Comparison of ENCODE assay signal across 2 cellular contexts in the genomic region with DNA sequence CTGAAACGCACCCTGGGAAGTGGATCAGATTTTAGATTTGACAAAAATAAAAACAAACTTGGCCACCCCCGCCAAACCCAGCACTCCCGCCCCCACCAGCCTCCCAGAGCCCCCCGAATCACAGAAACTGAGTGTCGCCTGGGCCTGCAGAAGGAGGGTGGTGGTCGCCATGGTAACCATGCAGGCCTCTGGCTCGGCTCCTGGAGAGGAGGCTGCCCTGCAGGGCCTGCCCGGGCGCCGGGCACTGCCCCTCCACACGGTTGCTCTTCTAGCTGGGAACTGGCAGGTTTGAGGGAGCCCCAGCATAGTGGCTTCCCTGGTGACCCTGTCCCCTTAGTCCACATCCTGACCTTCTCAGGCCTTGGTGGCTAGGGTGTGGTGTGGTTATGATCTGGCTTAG.
TF ChIP-seq lines count a peak whose summit lies in the region.

No MANE protein-coding gene starts in this region.

TF ChIP-seq in GM23338, 12 proteins besides CTCF, POLR2A, EP300 and RAD21 (continues in another document):
- TF ChIP-seq ZNF331 (CRISPR knock-in tag; IDR thresholded peaks at IDR 0.05; ENCODE audit: low read depth), result no peak
- TF ChIP-seq EZH2 (IDR thresholded peaks at IDR 0.05; ENCODE audit: low read depth, unreplicated experiment), result no peak
- TF ChIP-seq, protein P1, sequence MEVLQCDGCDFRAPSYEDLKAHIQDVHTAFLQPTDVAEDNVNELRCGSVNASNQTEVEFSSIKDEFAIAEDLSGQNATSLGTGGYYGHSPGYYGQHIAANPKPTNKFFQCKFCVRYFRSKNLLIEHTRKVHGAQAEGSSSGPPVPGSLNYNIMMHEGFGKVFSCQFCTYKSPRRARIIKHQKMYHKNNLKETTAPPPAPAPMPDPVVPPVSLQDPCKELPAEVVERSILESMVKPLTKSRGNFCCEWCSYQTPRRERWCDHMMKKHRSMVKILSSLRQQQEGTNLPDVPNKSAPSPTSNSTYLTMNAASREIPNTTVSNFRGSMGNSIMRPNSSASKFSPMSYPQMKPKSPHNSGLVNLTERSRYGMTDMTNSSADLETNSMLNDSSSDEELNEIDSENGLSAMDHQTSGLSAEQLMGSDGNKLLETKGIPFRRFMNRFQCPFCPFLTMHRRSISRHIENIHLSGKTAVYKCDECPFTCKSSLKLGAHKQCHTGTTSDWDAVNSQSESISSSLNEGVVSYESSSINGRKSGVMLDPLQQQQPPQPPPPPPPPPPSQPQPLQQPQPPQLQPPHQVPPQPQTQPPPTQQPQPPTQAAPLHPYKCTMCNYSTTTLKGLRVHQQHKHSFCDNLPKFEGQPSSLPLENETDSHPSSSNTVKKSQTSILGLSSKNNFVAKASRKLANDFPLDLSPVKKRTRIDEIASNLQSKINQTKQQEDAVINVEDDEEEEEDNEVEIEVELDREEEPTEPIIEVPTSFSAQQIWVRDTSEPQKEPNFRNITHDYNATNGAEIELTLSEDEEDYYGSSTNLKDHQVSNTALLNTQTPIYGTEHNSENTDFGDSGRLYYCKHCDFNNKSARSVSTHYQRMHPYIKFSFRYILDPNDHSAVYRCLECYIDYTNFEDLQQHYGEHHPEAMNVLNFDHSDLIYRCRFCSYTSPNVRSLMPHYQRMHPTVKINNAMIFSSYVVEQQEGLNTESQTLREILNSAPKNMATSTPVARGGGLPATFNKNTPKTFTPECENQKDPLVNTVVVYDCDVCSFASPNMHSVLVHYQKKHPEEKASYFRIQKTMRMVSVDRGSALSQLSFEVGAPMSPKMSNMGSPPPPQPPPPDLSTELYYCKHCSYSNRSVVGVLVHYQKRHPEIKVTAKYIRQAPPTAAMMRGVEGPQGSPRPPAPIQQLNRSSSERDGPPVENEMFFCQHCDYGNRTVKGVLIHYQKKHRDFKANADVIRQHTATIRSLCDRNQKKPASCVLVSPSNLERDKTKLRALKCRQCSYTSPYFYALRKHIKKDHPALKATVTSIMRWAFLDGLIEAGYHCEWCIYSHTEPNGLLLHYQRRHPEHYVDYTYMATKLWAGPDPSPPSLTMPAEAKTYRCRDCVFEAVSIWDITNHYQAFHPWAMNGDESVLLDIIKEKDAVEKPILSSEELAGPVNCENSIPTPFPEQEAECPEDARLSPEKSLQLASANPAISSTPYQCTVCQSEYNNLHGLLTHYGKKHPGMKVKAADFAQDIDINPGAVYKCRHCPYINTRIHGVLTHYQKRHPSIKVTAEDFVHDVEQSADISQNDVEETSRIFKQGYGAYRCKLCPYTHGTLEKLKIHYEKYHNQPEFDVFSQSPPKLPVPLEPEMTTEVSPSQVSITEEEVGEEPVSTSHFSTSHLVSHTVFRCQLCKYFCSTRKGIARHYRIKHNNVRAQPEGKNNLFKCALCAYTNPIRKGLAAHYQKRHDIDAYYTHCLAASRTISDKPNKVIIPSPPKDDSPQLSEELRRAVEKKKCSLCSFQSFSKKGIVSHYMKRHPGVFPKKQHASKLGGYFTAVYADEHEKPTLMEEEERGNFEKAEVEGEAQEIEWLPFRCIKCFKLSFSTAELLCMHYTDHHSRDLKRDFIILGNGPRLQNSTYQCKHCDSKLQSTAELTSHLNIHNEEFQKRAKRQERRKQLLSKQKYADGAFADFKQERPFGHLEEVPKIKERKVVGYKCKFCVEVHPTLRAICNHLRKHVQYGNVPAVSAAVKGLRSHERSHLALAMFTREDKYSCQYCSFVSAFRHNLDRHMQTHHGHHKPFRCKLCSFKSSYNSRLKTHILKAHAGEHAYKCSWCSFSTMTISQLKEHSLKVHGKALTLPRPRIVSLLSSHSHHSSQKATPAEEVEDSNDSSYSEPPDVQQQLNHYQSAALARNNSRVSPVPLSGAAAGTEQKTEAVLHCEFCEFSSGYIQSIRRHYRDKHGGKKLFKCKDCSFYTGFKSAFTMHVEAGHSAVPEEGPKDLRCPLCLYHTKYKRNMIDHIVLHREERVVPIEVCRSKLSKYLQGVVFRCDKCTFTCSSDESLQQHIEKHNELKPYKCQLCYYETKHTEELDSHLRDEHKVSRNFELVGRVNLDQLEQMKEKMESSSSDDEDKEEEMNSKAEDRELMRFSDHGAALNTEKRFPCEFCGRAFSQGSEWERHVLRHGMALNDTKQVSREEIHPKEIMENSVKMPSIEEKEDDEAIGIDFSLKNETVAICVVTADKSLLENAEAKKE (CRISPR knock-in tag; IDR thresholded peaks at IDR 0.05), result no peak
- TF ChIP-seq, protein P2, sequence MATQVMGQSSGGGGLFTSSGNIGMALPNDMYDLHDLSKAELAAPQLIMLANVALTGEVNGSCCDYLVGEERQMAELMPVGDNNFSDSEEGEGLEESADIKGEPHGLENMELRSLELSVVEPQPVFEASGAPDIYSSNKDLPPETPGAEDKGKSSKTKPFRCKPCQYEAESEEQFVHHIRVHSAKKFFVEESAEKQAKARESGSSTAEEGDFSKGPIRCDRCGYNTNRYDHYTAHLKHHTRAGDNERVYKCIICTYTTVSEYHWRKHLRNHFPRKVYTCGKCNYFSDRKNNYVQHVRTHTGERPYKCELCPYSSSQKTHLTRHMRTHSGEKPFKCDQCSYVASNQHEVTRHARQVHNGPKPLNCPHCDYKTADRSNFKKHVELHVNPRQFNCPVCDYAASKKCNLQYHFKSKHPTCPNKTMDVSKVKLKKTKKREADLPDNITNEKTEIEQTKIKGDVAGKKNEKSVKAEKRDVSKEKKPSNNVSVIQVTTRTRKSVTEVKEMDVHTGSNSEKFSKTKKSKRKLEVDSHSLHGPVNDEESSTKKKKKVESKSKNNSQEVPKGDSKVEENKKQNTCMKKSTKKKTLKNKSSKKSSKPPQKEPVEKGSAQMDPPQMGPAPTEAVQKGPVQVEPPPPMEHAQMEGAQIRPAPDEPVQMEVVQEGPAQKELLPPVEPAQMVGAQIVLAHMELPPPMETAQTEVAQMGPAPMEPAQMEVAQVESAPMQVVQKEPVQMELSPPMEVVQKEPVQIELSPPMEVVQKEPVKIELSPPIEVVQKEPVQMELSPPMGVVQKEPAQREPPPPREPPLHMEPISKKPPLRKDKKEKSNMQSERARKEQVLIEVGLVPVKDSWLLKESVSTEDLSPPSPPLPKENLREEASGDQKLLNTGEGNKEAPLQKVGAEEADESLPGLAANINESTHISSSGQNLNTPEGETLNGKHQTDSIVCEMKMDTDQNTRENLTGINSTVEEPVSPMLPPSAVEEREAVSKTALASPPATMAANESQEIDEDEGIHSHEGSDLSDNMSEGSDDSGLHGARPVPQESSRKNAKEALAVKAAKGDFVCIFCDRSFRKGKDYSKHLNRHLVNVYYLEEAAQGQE (IDR thresholded peaks at IDR 0.05; ENCODE audit: unreplicated experiment), result no peak
- no peak for TF ChIP-seq CREB1 (CRISPR knock-in tag; IDR thresholded peaks at IDR 0.05; ENCODE audit: low read depth)
- no peak for TF ChIP-seq EZH2phosphoT487 (IDR thresholded peaks at IDR 0.05; ENCODE audit: unreplicated experiment)
- no peak for TF ChIP-seq POLR2AphosphoS5 (IDR thresholded peaks at IDR 0.05; ENCODE audit: low read depth)
- no peak for TF ChIP-seq ZNF114 (CRISPR knock-in tag; IDR thresholded peaks at IDR 0.05)
- TF ChIP-seq, protein P3, sequence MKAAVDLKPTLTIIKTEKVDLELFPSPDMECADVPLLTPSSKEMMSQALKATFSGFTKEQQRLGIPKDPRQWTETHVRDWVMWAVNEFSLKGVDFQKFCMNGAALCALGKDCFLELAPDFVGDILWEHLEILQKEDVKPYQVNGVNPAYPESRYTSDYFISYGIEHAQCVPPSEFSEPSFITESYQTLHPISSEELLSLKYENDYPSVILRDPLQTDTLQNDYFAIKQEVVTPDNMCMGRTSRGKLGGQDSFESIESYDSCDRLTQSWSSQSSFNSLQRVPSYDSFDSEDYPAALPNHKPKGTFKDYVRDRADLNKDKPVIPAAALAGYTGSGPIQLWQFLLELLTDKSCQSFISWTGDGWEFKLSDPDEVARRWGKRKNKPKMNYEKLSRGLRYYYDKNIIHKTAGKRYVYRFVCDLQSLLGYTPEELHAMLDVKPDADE (IDR thresholded peaks at IDR 0.05), result no peak
- no peak for TF ChIP-seq JUNB (IDR thresholded peaks at IDR 0.05; ENCODE audit: unreplicated experiment)

TF ChIP-seq in IMR-90, 13 proteins besides CTCF, POLR2A, EP300 and RAD21:
- TF ChIP-seq NFE2L2 (IDR thresholded peaks at IDR 0.05; ENCODE audit: low read depth, low read length) (no peak), RCOR1 (IDR thresholded peaks at IDR 0.05; ENCODE audit: insufficient replicate concordance, low read length) (no peak), FOS (IDR thresholded peaks at IDR 0.05; ENCODE audit: low read depth, low read length) (no peak), MAFK (IDR thresholded peaks at IDR 0.05; ENCODE audit: low read depth, low read length) (no peak), MAZ (IDR thresholded peaks at IDR 0.05; ENCODE audit: borderline replicate concordance, low read depth, low read length) (no peak), BHLHE40 (IDR thresholded peaks at IDR 0.05; ENCODE audit: low read depth, low read length) (no peak), MXI1 (IDR thresholded peaks at IDR 0.05; ENCODE audit: borderline replicate concordance, low read depth, low read length) (no peak), SMC3 (IDR thresholded peaks at IDR 0.05; ENCODE audit: low read depth, low read length) (no peak), RFX5 (IDR thresholded peaks at IDR 0.05; ENCODE audit: low read depth, low read length) (no peak)
- TF ChIP-seq, protein P4, sequence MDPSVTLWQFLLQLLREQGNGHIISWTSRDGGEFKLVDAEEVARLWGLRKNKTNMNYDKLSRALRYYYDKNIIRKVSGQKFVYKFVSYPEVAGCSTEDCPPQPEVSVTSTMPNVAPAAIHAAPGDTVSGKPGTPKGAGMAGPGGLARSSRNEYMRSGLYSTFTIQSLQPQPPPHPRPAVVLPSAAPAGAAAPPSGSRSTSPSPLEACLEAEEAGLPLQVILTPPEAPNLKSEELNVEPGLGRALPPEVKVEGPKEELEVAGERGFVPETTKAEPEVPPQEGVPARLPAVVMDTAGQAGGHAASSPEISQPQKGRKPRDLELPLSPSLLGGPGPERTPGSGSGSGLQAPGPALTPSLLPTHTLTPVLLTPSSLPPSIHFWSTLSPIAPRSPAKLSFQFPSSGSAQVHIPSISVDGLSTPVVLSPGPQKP (IDR thresholded peaks at IDR 0.05; ENCODE audit: borderline replicate concordance, low read depth, low read length), result no peak
